ENCODE assay signal across 15 cellular contexts in the genomic region with DNA sequence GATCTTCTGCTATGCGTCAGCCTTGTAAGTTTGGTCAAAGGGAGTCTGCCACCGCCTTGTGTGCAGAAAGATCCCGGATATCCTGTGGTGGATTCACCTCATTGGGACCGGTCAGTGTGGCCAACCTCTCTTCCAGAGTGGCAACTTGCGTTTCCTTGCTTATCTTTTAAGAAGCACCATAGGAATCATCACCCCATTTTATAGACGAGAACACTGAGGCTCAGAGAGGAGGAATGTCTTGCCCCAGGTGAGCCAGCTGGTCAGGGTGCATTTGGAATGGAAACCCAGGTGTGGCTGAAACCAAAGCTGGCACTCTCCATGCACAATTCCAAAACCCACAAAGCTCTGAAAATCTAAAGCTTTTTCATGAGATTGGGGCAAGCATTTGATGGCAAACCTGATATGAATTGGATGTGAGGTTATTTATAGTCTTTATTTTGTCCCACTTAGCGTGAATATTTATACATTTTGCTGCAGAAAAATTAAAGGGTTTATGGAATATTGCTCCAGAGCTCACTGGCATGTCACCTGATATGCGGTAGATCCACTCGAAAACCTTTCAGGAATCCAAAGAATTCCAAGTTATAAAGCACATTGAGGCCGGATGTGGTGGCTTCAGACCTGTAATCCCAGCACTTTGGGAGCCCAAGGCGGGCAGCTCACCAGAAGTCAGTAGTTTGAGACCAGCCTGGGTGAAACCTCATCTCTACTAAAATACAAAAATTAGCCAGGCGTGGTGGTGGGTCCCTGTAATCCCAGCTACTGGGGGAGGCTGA. TPM values are rescaled to one million over a fixed set of nuclear protein-coding genes. Genes with fewer than 3 reads are reported as not detected.
DNase-seq lines count a peak whose midpoint lies in the region; ATAC-seq and TF ChIP-seq lines count a peak whose summit lies in the region.
"Had no signal": no experiment of that assay in that cellular context is flagged by ENCODE, and none has a peak within 500 bp of the region (broad histone marks: within the 10 kb centered on the region; RNA-seq: fewer than 3 reads in every experiment).

No MANE protein-coding gene starts in this region.

- H3K27me3 ChIP-seq in GM23248 (replicated peaks; ENCODE audit: insufficient read depth): no peaks in the 10 kb centered on the region
- no peaks in the 10 kb centered on the region for H3K27me3 ChIP-seq in mammary epithelial cell (ENCODE audit: insufficient read depth, low read length)
- peaks cover 8% of the 10 kb centered on the region for H3K27me3 ChIP-seq in osteoblast (ENCODE audit: insufficient read depth, low read length)

- dilution Hi-C loops in mammary epithelial cell (cut with HindIII; ENCODE audit: low sequenced_read_pairs): loop anchor here (5.0 kb wide), 3 partner anchors 41 to 306 kb away; no protein-coding TSS in a partner anchor

- in situ Hi-C loops in GM23248 (cut with MboI) (loop anchor here (10.0 kb wide), 1 partner anchor 304 kb away; no protein-coding TSS in a partner anchor), mammary epithelial cell (cut with MboI; ENCODE audit: low sequenced_read_pairs in 2 of 2) (loop anchor here in 1 of 2 donors (10.0 kb wide), 2 partner anchors 234 to 314 kb away; a partner anchor contains a TSS)

- H3K27ac ChIP-seq in GM23248 (peak overlapping the region; percentile 80; the same call in 1 of the 2 replicates), mammary epithelial cell (ENCODE audit: insufficient read depth, low read depth, low read length) (peak overlapping the region; percentile 86), osteoblast (ENCODE audit: low read depth, low read length) (peak overlapping the region; percentile 94)
- H3K27ac ChIP-seq: heart right ventricle, psoas muscle, thoracic aorta had no signal

- TF ChIP-seq CTCF in mammary epithelial cell (conservative IDR thresholded peaks at IDR 0.05 in 1 of 2, IDR thresholded peaks at IDR 0.05 in 1 of 2; ENCODE audit: extremely low read depth in 1 of 2, insufficient read depth in 1 of 2, low read depth in 1 of 2, low read length in 2 of 2) (no peak), osteoblast (IDR thresholded peaks at IDR 0.05; ENCODE audit: extremely low read depth, low read depth, low read length) (no peak)

- H3K9ac ChIP-seq in GM23248: no peak overlapping the region
- no peak overlapping the region for H3K9ac ChIP-seq in mammary epithelial cell (ENCODE audit: insufficient read depth, low read length)

- peaks cover 31% of the 10 kb centered on the region for H3F3A ChIP-seq in GM23248 (ENCODE audit: insufficient read depth)

- H3K79me2 ChIP-seq in GM23248 (ENCODE audit: insufficient read depth) (no peaks in the 10 kb centered on the region), mammary epithelial cell (ENCODE audit: insufficient read depth, low read length) (no peaks in the 10 kb centered on the region), osteoblast (ENCODE audit: insufficient read depth, low read length) (no peaks in the 10 kb centered on the region)

- H3K36me3 ChIP-seq in GM23248 (ENCODE audit: low read depth) (no peaks in the 10 kb centered on the region), mammary epithelial cell (ENCODE audit: insufficient read depth, low read length) (no peaks in the 10 kb centered on the region), osteoblast (ENCODE audit: insufficient read depth, low read length) (no peaks in the 10 kb centered on the region)
- H3K36me3 ChIP-seq: heart right ventricle, thoracic aorta had no signal

- H3K4me3 ChIP-seq in GM23248 (no peak overlapping the region), mammary epithelial cell (replicated peaks in 1 of 3; ENCODE audit: insufficient read depth in 1 of 3, low read depth in 2 of 3, low read length in 3 of 3) (no peak overlapping the region), osteoblast (ENCODE audit: insufficient read depth, low read length) (no peak overlapping the region)
- H3K4me3 ChIP-seq: heart right ventricle, psoas muscle, thoracic aorta had no signal

- ATAC-seq in HG02973 (IDR thresholded peaks at IDR 0.05; ENCODE audit: unreplicated experiment): no peak
- ATAC-seq: heart right ventricle, left lobe of liver had no signal

- no peaks in the 10 kb centered on the region for H3K9me3 ChIP-seq in GM23248 (ENCODE audit: low read depth)
- H3K9me3 ChIP-seq in mammary epithelial cell (replicated peaks; ENCODE audit: insufficient read depth, low read length): no peaks in the 10 kb centered on the region
- no peaks in the 10 kb centered on the region for H3K9me3 ChIP-seq in osteoblast (ENCODE audit: low read depth, low read length)
- H3K9me3 ChIP-seq: heart right ventricle, psoas muscle, thoracic aorta had no signal

- CTCF ChIA-PET in mammary epithelial cell (lab: Charles Lee; ENCODE audit: low non-redundant PET): no interaction called here

- no peaks in the 10 kb centered on the region for H3K9me2 ChIP-seq in GM23248 (ENCODE audit: insufficient read depth)

- no peak overlapping the region for H3K4me2 ChIP-seq in GM23248 (ENCODE audit: unreplicated experiment)
- no peak overlapping the region for H3K4me2 ChIP-seq in mammary epithelial cell (ENCODE audit: insufficient read depth, low read depth, low read length)
- no peak overlapping the region for H3K4me2 ChIP-seq in osteoblast (ENCODE audit: insufficient read depth, low read length)

- H4K20me1 ChIP-seq in GM23248 (ENCODE audit: insufficient read depth) (no peaks in the 10 kb centered on the region), mammary epithelial cell (ENCODE audit: insufficient read depth, low read length) (no peaks in the 10 kb centered on the region), osteoblast (ENCODE audit: insufficient read depth, low read length) (no peaks in the 10 kb centered on the region)

- H3K4me1 ChIP-seq in GM23248 (ENCODE audit: insufficient read depth) (peaks cover 22% of the 10 kb centered on the region), mammary epithelial cell (ENCODE audit: insufficient read depth, low read length) (peaks cover 19% of the 10 kb centered on the region), osteoblast (ENCODE audit: insufficient read depth, low read length) (peaks cover 21% of the 10 kb centered on the region)
- H3K4me1 ChIP-seq: psoas muscle had no signal

- H2AFZ ChIP-seq in GM23248 (no peak overlapping the region), mammary epithelial cell (ENCODE audit: low read depth, low read length) (no peak overlapping the region), osteoblast (ENCODE audit: low read length) (no peak overlapping the region)

- DNase-seq in GM23248: no peak
- DNase-seq in M059J (ENCODE audit: low read depth): peak; percentile 88
- DNase-seq in mammary epithelial cell: peak; percentile 24
- no peak for DNase-seq in osteoblast (ENCODE audit: insufficient read length, low spot score, missing footprints)
- no peak for DNase-seq in activated CD4-positive, alpha-beta T cell treated with anti-CD3 and anti-CD28 coated beads, Interleukin-2, amount 50 U/mL, for 4 hours
- no peak for DNase-seq in head of caudate nucleus
- DNase-seq: activated CD8-positive, alpha-beta memory T cell treated with anti-CD3 and anti-CD28 coated beads, Interleukin-2, amount 10 ng/mL, durations not matched to agents 7 days and 5 days; activated naive CD8-positive, alpha-beta T cell treated with anti-CD3 and anti-CD28 coated beads for 36 hours; DMS79 treated with DMSO at 0.1 percent for 48 hours; heart right ventricle; naive thymus-derived CD4-positive, alpha-beta T cell; psoas muscle had no signal

- intact Hi-C loops in mammary epithelial cell (cut with micrococcal nuclease) (no loop called here), head of caudate nucleus (cut with DNase I) (loop anchor here (10.0 kb wide), 2 partner anchors 224 to 314 kb away; no protein-coding TSS in a partner anchor)

- 79 to 84% methylated on average over 12 of the region's 12 CpGs for WGBS in GM23248 (ENCODE audit: low coverage in 1 of 2, low lambda C conversion rate in 2 of 2, missing lambda C conversion rate in 2 of 2), 2 experiments
- 66% methylated on average over 10 of the region's 12 CpGs for WGBS in mammary epithelial cell (ENCODE audit: low coverage, missing lambda C conversion rate)

- BruUV-seq in mammary epithelial cell (replicated peaks; lab: Mats Ljungman, UMichigan): no TSS peak

RNA-seq across cellular contexts. Expression of a gene that starts 12.1 kb away (rescaled TPM):
- 310 and 377 TPM in 2 replicates for total RNA-seq in GM23248 (2014; rRNA removed; shearing (Covaris generic))
- polyA plus RNA-seq in GM23248 (2016; fragmentation: Nextera tagmentation; extraction: Ambion mirVana) (122 and 129 TPM in 2 replicates), mammary epithelial cell (497 TPM)
- total RNA-seq in M059J (2014; rRNA removed; shearing (Covaris generic)): 283 and 399 TPM in 2 replicates
- total RNA-seq in mammary epithelial cell (100 to 1,000 TPM; 210 to 354 TPM), osteoblast (393 and 412 TPM in 2 replicates)
- polyA minus RNA-seq in mammary epithelial cell: 395 TPM

RNA-seq across cellular contexts. Expression of a gene that starts 34.2 kb away (rescaled TPM):
- 4.2 and 4.4 TPM in 2 replicates for total RNA-seq in GM23248 (2014; rRNA removed; shearing (Covaris generic))
- polyA plus RNA-seq in GM23248 (2016; fragmentation: Nextera tagmentation; extraction: Ambion mirVana) (5.0 and 6.5 TPM in 2 replicates), mammary epithelial cell (4.4 TPM)
- total RNA-seq in M059J (2014; rRNA removed; shearing (Covaris generic)): 18.0 and 19.6 TPM in 2 replicates
- total RNA-seq in mammary epithelial cell (1 to 10 TPM; 5.8 to 7.4 TPM), osteoblast (15.9 and 16.3 TPM in 2 replicates)
- polyA minus RNA-seq in mammary epithelial cell: 12.1 TPM

RNA-seq across cellular contexts. Expression of a gene that starts 59.6 kb away (rescaled TPM):
- total RNA-seq in GM23248 (2014; rRNA removed; shearing (Covaris generic)): 24.0 and 33.1 TPM in 2 replicates
- polyA plus RNA-seq in GM23248 (2016; fragmentation: Nextera tagmentation; extraction: Ambion mirVana): 104 and 109 TPM in 2 replicates
- total RNA-seq in M059J (2014; rRNA removed; shearing (Covaris generic)): 8.3 and 16.7 TPM in 2 replicates
- 10 to 100 TPM; 34.7 to 56.9 TPM for total RNA-seq in mammary epithelial cell
- polyA plus RNA-seq in mammary epithelial cell: 127 TPM
- 136 TPM for polyA minus RNA-seq in mammary epithelial cell
- total RNA-seq in osteoblast: 17.4 and 18.6 TPM in 2 replicates

Comparison
In these comparisons a context has a peak if more than half of its experiments do, and no peak if none do; other contexts are left out.
1. DNase-seq: peak in M059J (single experiment) and mammary epithelial cell (single experiment); none in GM23248 (single experiment), osteoblast (single experiment), activated CD4-positive, alpha-beta T cell treated with anti-CD3 and anti-CD28 coated beads, Interleukin-2, amount 50 U/mL, for 4 hours (0 of 2) and head of caudate nucleus (0 of 42).
2. Peak in every context shown above with its lines, with median percentiles within 50 percentile points of each other: H3K27ac ChIP-seq.